Comparison of ENCODE assay signal across 1 cellular context in the genomic region with DNA sequence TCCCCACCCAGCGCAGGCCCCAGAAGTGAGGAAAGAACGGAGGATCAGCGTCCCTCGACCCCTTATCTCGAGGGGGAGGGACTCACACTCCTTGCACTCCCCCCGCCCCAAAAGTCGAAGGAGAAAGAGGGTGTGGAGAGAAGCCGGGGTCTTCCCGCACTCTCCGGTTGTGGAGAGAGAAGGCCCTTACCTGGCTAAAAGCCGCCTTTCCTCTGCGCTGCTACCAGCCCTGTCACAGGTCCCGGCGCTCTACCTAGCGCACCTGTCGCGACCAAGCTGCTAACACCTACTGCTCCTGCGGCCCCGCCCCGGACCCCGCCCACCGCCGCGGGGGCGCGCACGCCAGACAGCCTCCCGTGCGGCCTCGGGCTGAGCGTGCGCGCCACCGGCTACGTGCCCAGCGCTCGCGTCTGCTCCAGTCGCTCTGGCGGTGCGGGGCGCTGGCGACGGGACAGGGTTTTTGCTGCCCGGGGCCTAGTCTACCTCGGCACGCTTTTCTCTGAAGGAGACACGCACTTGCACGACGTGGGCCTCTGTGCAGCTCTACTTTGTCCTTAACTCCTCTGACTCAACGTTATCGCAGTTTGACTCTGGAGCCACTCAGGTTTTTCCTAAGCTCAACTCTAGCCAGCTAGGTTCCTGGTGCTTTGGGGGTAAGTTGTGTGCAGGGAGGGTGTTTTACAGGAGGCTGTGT.
TF ChIP-seq lines count a peak whose summit lies in the region.

A gene (minus strand): TSS at position 291 of the 694 bp plus-strand sequence. CDS start 34,769 bp downstream, outside the sequence.

TF ChIP-seq in HepG2, 621 proteins besides CTCF, POLR2A, EP300 and RAD21 (continued from another document):
- TF ChIP-seq, protein P1, sequence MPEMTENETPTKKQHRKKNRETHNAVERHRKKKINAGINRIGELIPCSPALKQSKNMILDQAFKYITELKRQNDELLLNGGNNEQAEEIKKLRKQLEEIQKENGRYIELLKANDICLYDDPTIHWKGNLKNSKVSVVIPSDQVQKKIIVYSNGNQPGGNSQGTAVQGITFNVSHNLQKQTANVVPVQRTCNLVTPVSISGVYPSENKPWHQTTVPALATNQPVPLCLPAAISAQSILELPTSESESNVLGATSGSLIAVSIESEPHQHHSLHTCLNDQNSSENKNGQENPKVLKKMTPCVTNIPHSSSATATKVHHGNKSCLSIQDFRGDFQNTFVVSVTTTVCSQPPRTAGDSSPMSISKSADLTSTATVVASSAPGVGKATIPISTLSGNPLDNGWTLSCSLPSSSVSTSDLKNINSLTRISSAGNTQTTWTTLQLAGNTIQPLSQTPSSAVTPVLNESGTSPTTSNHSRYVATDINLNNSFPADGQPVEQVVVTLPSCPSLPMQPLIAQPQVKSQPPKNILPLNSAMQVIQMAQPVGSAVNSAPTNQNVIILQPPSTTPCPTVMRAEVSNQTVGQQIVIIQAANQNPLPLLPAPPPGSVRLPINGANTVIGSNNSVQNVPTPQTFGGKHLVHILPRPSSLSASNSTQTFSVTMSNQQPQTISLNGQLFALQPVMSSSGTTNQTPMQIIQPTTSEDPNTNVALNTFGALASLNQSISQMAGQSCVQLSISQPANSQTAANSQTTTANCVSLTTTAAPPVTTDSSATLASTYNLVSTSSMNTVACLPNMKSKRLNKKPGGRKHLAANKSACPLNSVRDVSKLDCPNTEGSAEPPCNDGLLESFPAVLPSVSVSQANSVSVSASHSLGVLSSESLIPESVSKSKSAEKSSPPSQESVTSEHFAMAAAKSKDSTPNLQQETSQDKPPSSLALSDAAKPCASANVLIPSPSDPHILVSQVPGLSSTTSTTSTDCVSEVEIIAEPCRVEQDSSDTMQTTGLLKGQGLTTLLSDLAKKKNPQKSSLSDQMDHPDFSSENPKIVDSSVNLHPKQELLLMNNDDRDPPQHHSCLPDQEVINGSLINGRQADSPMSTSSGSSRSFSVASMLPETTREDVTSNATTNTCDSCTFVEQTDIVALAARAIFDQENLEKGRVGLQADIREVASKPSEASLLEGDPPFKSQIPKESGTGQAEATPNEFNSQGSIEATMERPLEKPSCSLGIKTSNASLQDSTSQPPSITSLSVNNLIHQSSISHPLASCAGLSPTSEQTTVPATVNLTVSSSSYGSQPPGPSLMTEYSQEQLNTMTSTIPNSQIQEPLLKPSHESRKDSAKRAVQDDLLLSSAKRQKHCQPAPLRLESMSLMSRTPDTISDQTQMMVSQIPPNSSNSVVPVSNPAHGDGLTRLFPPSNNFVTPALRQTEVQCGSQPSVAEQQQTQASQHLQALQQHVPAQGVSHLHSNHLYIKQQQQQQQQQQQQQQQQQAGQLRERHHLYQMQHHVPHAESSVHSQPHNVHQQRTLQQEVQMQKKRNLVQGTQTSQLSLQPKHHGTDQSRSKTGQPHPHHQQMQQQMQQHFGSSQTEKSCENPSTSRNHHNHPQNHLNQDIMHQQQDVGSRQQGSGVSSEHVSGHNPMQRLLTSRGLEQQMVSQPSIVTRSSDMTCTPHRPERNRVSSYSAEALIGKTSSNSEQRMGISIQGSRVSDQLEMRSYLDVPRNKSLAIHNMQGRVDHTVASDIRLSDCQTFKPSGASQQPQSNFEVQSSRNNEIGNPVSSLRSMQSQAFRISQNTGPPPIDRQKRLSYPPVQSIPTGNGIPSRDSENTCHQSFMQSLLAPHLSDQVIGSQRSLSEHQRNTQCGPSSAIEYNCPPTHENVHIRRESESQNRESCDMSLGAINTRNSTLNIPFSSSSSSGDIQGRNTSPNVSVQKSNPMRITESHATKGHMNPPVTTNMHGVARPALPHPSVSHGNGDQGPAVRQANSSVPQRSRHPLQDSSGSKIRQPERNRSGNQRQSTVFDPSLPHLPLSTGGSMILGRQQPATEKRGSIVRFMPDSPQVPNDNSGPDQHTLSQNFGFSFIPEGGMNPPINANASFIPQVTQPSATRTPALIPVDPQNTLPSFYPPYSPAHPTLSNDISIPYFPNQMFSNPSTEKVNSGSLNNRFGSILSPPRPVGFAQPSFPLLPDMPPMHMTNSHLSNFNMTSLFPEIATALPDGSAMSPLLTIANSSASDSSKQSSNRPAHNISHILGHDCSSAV (CRISPR knock-in tag; IDR thresholded peaks at IDR 0.05; ENCODE audit: borderline replicate concordance) = no peak
- TF ChIP-seq, protein P2, sequence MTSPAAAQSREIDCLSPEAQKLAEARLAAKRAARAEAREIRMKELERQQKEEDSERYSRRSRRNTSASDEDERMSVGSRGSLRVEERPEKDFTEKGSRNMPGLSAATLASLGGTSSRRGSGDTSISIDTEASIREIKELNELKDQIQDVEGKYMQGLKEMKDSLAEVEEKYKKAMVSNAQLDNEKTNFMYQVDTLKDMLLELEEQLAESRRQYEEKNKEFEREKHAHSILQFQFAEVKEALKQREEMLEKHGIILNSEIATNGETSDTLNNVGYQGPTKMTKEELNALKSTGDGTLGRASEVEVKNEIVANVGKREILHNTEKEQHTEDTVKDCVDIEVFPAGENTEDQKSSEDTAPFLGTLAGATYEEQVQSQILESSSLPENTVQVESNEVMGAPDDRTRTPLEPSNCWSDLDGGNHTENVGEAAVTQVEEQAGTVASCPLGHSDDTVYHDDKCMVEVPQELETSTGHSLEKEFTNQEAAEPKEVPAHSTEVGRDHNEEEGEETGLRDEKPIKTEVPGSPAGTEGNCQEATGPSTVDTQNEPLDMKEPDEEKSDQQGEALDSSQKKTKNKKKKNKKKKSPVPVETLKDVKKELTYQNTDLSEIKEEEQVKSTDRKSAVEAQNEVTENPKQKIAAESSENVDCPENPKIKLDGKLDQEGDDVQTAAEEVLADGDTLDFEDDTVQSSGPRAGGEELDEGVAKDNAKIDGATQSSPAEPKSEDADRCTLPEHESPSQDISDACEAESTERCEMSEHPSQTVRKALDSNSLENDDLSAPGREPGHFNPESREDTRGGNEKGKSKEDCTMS (CRISPR knock-in tag; conservative IDR thresholded peaks at IDR 0.05) = no peak
- TF ChIP-seq, protein P3, sequence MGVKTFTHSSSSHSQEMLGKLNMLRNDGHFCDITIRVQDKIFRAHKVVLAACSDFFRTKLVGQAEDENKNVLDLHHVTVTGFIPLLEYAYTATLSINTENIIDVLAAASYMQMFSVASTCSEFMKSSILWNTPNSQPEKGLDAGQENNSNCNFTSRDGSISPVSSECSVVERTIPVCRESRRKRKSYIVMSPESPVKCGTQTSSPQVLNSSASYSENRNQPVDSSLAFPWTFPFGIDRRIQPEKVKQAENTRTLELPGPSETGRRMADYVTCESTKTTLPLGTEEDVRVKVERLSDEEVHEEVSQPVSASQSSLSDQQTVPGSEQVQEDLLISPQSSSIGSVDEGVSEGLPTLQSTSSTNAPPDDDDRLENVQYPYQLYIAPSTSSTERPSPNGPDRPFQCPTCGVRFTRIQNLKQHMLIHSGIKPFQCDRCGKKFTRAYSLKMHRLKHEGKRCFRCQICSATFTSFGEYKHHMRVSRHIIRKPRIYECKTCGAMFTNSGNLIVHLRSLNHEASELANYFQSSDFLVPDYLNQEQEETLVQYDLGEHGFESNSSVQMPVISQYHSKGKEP (CRISPR knock-in tag; IDR thresholded peaks at IDR 0.05) = no peak
- TF ChIP-seq HMGA1 (CRISPR knock-in tag; conservative IDR thresholded peaks at IDR 0.05) (no peak), SMARCE1 (IDR thresholded peaks at IDR 0.05; ENCODE audit: borderline replicate concordance) (no peak), ZNF260 (CRISPR knock-in tag; IDR thresholded peaks at IDR 0.05; ENCODE audit: borderline replicate concordance, low read depth) (no peak), GLI4 (CRISPR knock-in tag; IDR thresholded peaks at IDR 0.05; ENCODE audit: borderline replicate concordance) (no peak), RARG (CRISPR knock-in tag; IDR thresholded peaks at IDR 0.05; ENCODE audit: low read depth) (no peak), IRX3 (CRISPR knock-in tag; IDR thresholded peaks at IDR 0.05; ENCODE audit: borderline replicate concordance, low read depth) (0 out of 2 replicates have a peak, but pooled peaks have one; percentile 21), TBX3 (IDR thresholded peaks at IDR 0.05; ENCODE audit: borderline replicate concordance) (no peak), YY1 (IDR thresholded peaks at IDR 0.05; ENCODE audit: insufficient read depth, insufficient replicate concordance, low read depth, low read length) (peak; percentile 64), ZNF451 (CRISPR knock-in tag; IDR thresholded peaks at IDR 0.05) (peak; percentile 91; the same call in 1 of the 2 replicates), ZNF766 (CRISPR knock-in tag; IDR thresholded peaks at IDR 0.05; ENCODE audit: borderline replicate concordance) (peak; percentile 88; the same call in 1 of the 2 replicates), ETV5 (CRISPR knock-in tag; IDR thresholded peaks at IDR 0.05; ENCODE audit: borderline replicate concordance) (no peak), CENPT (CRISPR knock-in tag; IDR thresholded peaks at IDR 0.05; ENCODE audit: low read depth) (no peak), SAFB2 (CRISPR knock-in tag; IDR thresholded peaks at IDR 0.05; ENCODE audit: borderline replicate concordance, low read depth) (peak; percentile 51; the same call in 1 of the 2 replicates), AGO2 (optimal IDR thresholded peaks at IDR 0.05; ENCODE audit: low read depth, low read length) (no peak), ZNF143 (CRISPR knock-in tag; IDR thresholded peaks at IDR 0.05) (peak; percentile 49; the same call in 1 of the 2 replicates), ZNF672 (CRISPR knock-in tag; IDR thresholded peaks at IDR 0.05) (no peak), ZNF34 (CRISPR knock-in tag; IDR thresholded peaks at IDR 0.05; ENCODE audit: borderline replicate concordance) (0 out of 2 replicates have a peak, but pooled peaks have one; percentile 23), ZNF501 (CRISPR knock-in tag; IDR thresholded peaks at IDR 0.05) (peak; percentile 50)
- TF ChIP-seq, protein P4, sequence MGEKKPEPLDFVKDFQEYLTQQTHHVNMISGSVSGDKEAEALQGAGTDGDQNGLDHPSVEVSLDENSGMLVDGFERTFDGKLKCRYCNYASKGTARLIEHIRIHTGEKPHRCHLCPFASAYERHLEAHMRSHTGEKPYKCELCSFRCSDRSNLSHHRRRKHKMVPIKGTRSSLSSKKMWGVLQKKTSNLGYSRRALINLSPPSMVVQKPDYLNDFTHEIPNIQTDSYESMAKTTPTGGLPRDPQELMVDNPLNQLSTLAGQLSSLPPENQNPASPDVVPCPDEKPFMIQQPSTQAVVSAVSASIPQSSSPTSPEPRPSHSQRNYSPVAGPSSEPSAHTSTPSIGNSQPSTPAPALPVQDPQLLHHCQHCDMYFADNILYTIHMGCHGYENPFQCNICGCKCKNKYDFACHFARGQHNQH (CRISPR knock-in tag; IDR thresholded peaks at IDR 0.05) = no peak
- TF ChIP-seq, protein P5, sequence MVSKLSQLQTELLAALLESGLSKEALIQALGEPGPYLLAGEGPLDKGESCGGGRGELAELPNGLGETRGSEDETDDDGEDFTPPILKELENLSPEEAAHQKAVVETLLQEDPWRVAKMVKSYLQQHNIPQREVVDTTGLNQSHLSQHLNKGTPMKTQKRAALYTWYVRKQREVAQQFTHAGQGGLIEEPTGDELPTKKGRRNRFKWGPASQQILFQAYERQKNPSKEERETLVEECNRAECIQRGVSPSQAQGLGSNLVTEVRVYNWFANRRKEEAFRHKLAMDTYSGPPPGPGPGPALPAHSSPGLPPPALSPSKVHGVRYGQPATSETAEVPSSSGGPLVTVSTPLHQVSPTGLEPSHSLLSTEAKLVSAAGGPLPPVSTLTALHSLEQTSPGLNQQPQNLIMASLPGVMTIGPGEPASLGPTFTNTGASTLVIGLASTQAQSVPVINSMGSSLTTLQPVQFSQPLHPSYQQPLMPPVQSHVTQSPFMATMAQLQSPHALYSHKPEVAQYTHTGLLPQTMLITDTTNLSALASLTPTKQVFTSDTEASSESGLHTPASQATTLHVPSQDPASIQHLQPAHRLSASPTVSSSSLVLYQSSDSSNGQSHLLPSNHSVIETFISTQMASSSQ (IDR thresholded peaks at IDR 0.05; ENCODE audit: low read depth) = no peak
- TF ChIP-seq, protein P5 (CRISPR knock-in tag; IDR thresholded peaks at IDR 0.05; ENCODE audit: borderline replicate concordance) = no peak
TF ChIP-seq in HepG2: peak in this region for 195.
